10 cellular contexts compared by ENCODE assay signal in genomic region chr14:20986811-20987210, GRCh38. TPM values are rescaled to one million over a fixed set of nuclear protein-coding genes. Genes with fewer than 3 reads are reported as not detected.
DNase-seq lines count a peak whose midpoint lies in the region; ATAC-seq and TF ChIP-seq lines count a peak whose summit lies in the region.
"Had no signal": no experiment of that assay in that cellular context is flagged by ENCODE, and none has a peak within 500 bp of the region (broad histone marks: within the 10 kb centered on the region; RNA-seq: fewer than 3 reads in every experiment).

No MANE protein-coding gene starts in this region.

- peak; percentile 32 to 69 for ATAC-seq in left cardiac atrium
- ATAC-seq in HG03469 (IDR thresholded peaks at IDR 0.05; ENCODE audit: unreplicated experiment): no peak
- ATAC-seq: mucosa of descending colon had no signal

- DNase-seq in AG09309 (ENCODE audit: low read depth): peak; percentile 88
- DNase-seq in RPMI7951 (ENCODE audit: low read depth): peak; percentile 92
- no peak for DNase-seq in left cardiac atrium
- DNase-seq in GF-D8 (lab: John Stamatoyannopoulos, UW): no peak
- no peak for DNase-seq in cerebellum (ENCODE audit: low spot score)
- DNase-seq: mucosa of descending colon; NCI-H1436; stimulated activated naive CD4-positive, alpha-beta T cell treated with Interleukin-2 at 50 U/mL for 16 hours had no signal

- no peak for TF ChIP-seq CTCF in AG09309 (IDR thresholded peaks at IDR 0.05; ENCODE audit: control insufficient read depth, insufficient read depth, low read depth, low read length, missing control alignments)

- intact Hi-C loops in left cardiac atrium (cut with DNase I): no loop called here

- no peak overlapping the region for H3K4me3 ChIP-seq in AG09309 (ENCODE audit: control insufficient read depth, low read depth, low read length)
- H3K4me3 ChIP-seq: mucosa of descending colon had no signal

RNA-seq across cellular contexts. Expression of gene METTL17, which starts 3.0 kb away (rescaled TPM):
- total RNA-seq in RPMI7951 (2014; rRNA removed; shearing (Covaris generic)): 52.9 and 72.0 TPM in 2 replicates
- total RNA-seq in left cardiac atrium: 10 to 100 TPM; 33.8 to 39.0 TPM
- 42.2 TPM for total RNA-seq in cerebellum

RNA-seq across cellular contexts. Expression of gene SLC39A2, which starts 12.3 kb away (rescaled TPM):
- total RNA-seq in RPMI7951 (2014; rRNA removed; shearing (Covaris generic)): 0.12 TPM in 1 of 2 replicates, not detected in the other
- total RNA-seq in left cardiac atrium: not detected
- total RNA-seq in cerebellum: not detected

RNA-seq across cellular contexts. Expression of gene RNASE2, which starts 31.5 kb away (rescaled TPM):
- total RNA-seq in RPMI7951 (2014; rRNA removed; shearing (Covaris generic)): not detected in 2 replicates
- total RNA-seq in left cardiac atrium (1 to 10 TPM; 1.6 to 3.8 TPM), cerebellum (not detected)
- total RNA-seq: activated T-helper 1 cell treated with anti-CD3 and anti-CD28 coated beads, Interleukin-12 subunit alpha, Interleukin-12 subunit beta, Interleukin-2, Interleukin-4 antibody, amounts not matched to agents 30 ng/mL and 10 ng/mL and 1 ng/mL, durations not matched to agents 14 hours and 24 hours and 36 hours had no signal

RNA-seq across cellular contexts. Expression of gene NDRG2, which starts 38.0 kb away (rescaled TPM):
- 0.96 and 2.1 TPM in 2 replicates for total RNA-seq in RPMI7951 (2014; rRNA removed; shearing (Covaris generic))
- total RNA-seq in left cardiac atrium (100 to 1,000 TPM; 212 to 215 TPM), cerebellum (142 TPM)

RNA-seq across cellular contexts. Expression of gene TPPP2, which starts 43.2 kb away (rescaled TPM):
- total RNA-seq in RPMI7951 (2014; rRNA removed; shearing (Covaris generic)): not detected in 2 replicates
- 1 to 10 TPM in 1 of 2 donors, under 1 TPM in 1; 0.44 to 1.6 TPM for total RNA-seq in left cardiac atrium
- not detected for total RNA-seq in cerebellum
- total RNA-seq: activated T-helper 1 cell treated with anti-CD3 and anti-CD28 coated beads, Interleukin-12 subunit alpha, Interleukin-12 subunit beta, Interleukin-2, Interleukin-4 antibody, amounts not matched to agents 30 ng/mL and 10 ng/mL and 1 ng/mL, durations not matched to agents 14 hours and 24 hours and 36 hours had no signal

Comparison
In these comparisons a context has a peak if more than half of its experiments do, and no peak if none do; other contexts are left out.
1. DNase-seq: peak in AG09309 (single experiment) and RPMI7951 (single experiment); none in left cardiac atrium (single experiment), GF-D8 (single experiment) and cerebellum (single experiment).